Comparison of ENCODE assay signal across 9 cellular contexts in the genomic region with DNA sequence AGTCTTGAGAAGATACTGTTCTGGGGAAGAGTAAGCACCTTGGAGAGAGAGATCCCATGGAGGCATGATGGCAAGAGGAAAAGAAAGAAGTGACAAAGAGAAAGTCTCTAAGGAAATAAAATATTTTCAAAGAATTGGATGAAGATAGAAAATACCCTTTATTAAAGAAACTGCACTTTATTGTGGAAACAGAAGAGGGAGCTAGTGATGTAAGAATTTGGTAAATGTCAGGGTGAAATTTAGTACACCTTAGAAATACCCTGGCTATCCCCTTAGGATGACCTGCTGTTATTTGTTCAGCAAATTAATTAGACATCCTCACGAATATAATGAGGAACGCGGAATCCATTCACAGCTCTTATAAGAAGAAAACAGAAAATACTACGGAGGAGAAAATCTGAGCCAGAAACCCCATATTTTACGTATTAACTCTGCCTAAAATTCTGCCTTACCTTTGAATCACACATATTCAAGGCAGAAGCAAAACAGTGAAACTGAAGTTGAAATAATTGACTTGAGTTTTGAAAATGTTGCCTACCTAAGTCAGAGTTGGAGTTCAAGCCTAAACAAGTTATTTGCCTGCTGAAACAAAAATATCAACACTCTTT.
DNase-seq lines count a peak whose midpoint lies in the region; ATAC-seq and TF ChIP-seq lines count a peak whose summit lies in the region.
"Had no signal": no experiment of that assay in that cellular context is flagged by ENCODE, and none has a peak within 500 bp of the region (broad histone marks: within the 10 kb centered on the region; RNA-seq: fewer than 3 reads in every experiment).

No MANE protein-coding gene starts in this region.

- intact Hi-C loops in Caco-2 (cut with micrococcal nuclease; ENCODE audit: unreplicated experiment): loop anchor here (1.0 kb wide), 2 partner anchors 287 to 423 kb away; no protein-coding TSS in a partner anchor

- H3K4me1 Mint-ChIP-seq in Caco-2 (ENCODE audit: low read depth, unreplicated experiment): no peaks in the 10 kb centered on the region
- H3K4me1 Mint-ChIP-seq in activated CD8-positive, alpha-beta memory T cell treated with anti-CD3 and anti-CD28 coated beads, Interleukin-2, amount 10 ng/mL, durations not matched to agents 7 days and 5 days: no peaks in the 10 kb centered on the region

- no peaks in the 10 kb centered on the region for H3K36me3 Mint-ChIP-seq in Caco-2 (ENCODE audit: insufficient read depth, unreplicated experiment)
- H3K36me3 Mint-ChIP-seq in activated naive CD4-positive, alpha-beta T cell treated with anti-CD3 and anti-CD28 coated beads, Interleukin-2, amount 50 U/mL, for 72 hours: no peaks in the 10 kb centered on the region
- H3K36me3 Mint-ChIP-seq in activated CD8-positive, alpha-beta memory T cell treated with anti-CD3 and anti-CD28 coated beads, Interleukin-2, amount 10 ng/mL, durations not matched to agents 7 days and 5 days: no peaks in the 10 kb centered on the region

- no peak for ATAC-seq in activated naive CD4-positive, alpha-beta T cell treated with anti-CD3 and anti-CD28 coated beads, Interleukin-2, amount 50 U/mL, for 72 hours
- ATAC-seq in activated CD8-positive, alpha-beta memory T cell treated with anti-CD3 and anti-CD28 coated beads, Interleukin-2, amount 10 ng/mL, durations not matched to agents 7 days and 5 days: no peak

- H3K27ac Mint-ChIP-seq in Caco-2 (ENCODE audit: unreplicated experiment): no peak overlapping the region
- H3K27ac Mint-ChIP-seq in activated naive CD4-positive, alpha-beta T cell treated with anti-CD3 and anti-CD28 coated beads, Interleukin-2, amount 50 U/mL, for 72 hours: no peak overlapping the region
- no peak overlapping the region for H3K27ac Mint-ChIP-seq in activated CD8-positive, alpha-beta memory T cell treated with anti-CD3 and anti-CD28 coated beads, Interleukin-2, amount 10 ng/mL, durations not matched to agents 7 days and 5 days

- peaks cover 3% of the 10 kb centered on the region for H3K27me3 Mint-ChIP-seq in Caco-2 (ENCODE audit: insufficient read depth, unreplicated experiment)
- no peaks in the 10 kb centered on the region for H3K27me3 Mint-ChIP-seq in activated CD8-positive, alpha-beta memory T cell treated with anti-CD3 and anti-CD28 coated beads, Interleukin-2, amount 10 ng/mL, durations not matched to agents 7 days and 5 days

- H3K27me3 ChIP-seq in Caco-2 (replicated peaks; ENCODE audit: control insufficient read depth, insufficient read depth, low read length): no peaks in the 10 kb centered on the region
- no peaks in the 10 kb centered on the region for H3K27me3 ChIP-seq in HL-60 (ENCODE audit: insufficient read depth, poor library complexity, severe bottlenecking)
- no peaks in the 10 kb centered on the region for H3K27me3 ChIP-seq in adipocyte (replicated peaks; ENCODE audit: control insufficient read depth, insufficient read depth, low read length)
- H3K27me3 ChIP-seq: SJSA1 had no signal

- POLR2A ChIA-PET in Caco-2 (lab: Charles Lee): no interaction called here

- no peak overlapping the region for H3K9ac ChIP-seq in adipocyte (ENCODE audit: low read length)

- no TSS peak for BruUV-seq in Caco-2 (replicated peaks; lab: Mats Ljungman, UMichigan)

- H3K27ac ChIP-seq in HL-60 (replicated peaks): no peak overlapping the region
- H3K27ac ChIP-seq: SJSA1 had no signal

- no peaks in the 10 kb centered on the region for H3K36me3 ChIP-seq in Caco-2 (ENCODE audit: control insufficient read depth, insufficient read depth, low read length)
- no peaks in the 10 kb centered on the region for H3K36me3 ChIP-seq in adipocyte (ENCODE audit: control insufficient read depth, insufficient read depth, low read length, severe bottlenecking)
- H3K36me3 ChIP-seq: SJSA1 had no signal

- H3K4me3 ChIP-seq in Caco-2 (ENCODE audit: low read depth, low read length) (no peak overlapping the region), HL-60 (replicated peaks; ENCODE audit: insufficient read depth, low read length) (no peak overlapping the region), adipocyte (ENCODE audit: low read length) (no peak overlapping the region)
- H3K4me3 ChIP-seq: SJSA1 had no signal

- H3K9me3 ChIP-seq in Caco-2 (no peaks in the 10 kb centered on the region), adipocyte (ENCODE audit: control insufficient read depth, low read length) (peaks cover 13% of the 10 kb centered on the region)
- H3K9me3 ChIP-seq: SJSA1 had no signal

- H3K4me1 ChIP-seq in Caco-2 (no peaks in the 10 kb centered on the region), adipocyte (ENCODE audit: control insufficient read depth, insufficient read depth, low read length) (no peaks in the 10 kb centered on the region)
- H3K4me1 ChIP-seq: SJSA1 had no signal

- peaks cover 10% of the 10 kb centered on the region for H3K9me3 Mint-ChIP-seq in Caco-2 (ENCODE audit: unreplicated experiment)
- peaks cover 0 to 3% of the 10 kb centered on the region in 2 donors for H3K9me3 Mint-ChIP-seq in activated naive CD4-positive, alpha-beta T cell treated with anti-CD3 and anti-CD28 coated beads, Interleukin-2, amount 50 U/mL, for 72 hours
- H3K9me3 Mint-ChIP-seq in activated CD8-positive, alpha-beta memory T cell treated with anti-CD3 and anti-CD28 coated beads, Interleukin-2, amount 10 ng/mL, durations not matched to agents 7 days and 5 days (ENCODE audit: low read depth): no peaks in the 10 kb centered on the region

- no peak for DNase-seq in Caco-2
- no peak for DNase-seq in HL-60 (ENCODE audit: low read depth in 1 of 2, low spot score in 1 of 2)
- DNase-seq in adipocyte (ENCODE audit: low read depth): peak; percentile 73
- DNase-seq in kidney glomerular epithelial cell (lab: John Stamatoyannopoulos, UW): peak; percentile 22
- DNase-seq in activated naive CD4-positive, alpha-beta T cell treated with anti-CD3 and anti-CD28 coated beads, Interleukin-2, amount 50 U/mL, for 72 hours (ENCODE audit: low spot score in 2 of 2): no peak
- no peak for DNase-seq in activated naive CD4-positive, alpha-beta T cell treated with anti-CD3 and anti-CD28 coated beads, Interleukin-2, amount 50 U/mL, for 16 hours
- no peak for DNase-seq in activated CD8-positive, alpha-beta memory T cell treated with anti-CD3 and anti-CD28 coated beads, Interleukin-2, amount 10 ng/mL, durations not matched to agents 7 days and 5 days
- DNase-seq in stimulated activated CD4-positive, alpha-beta T cell treated with anti-CD3 and anti-CD28 coated beads, Interleukin-4, amount 100 ng/mL, for 4 hours: no peak

- peak; percentile 32 to 36 for TF ChIP-seq CTCF in Caco-2 (IDR thresholded peaks at IDR 0.05; ENCODE audit: insufficient read depth in 1 of 2, low read depth in 1 of 2, low read length in 1 of 2, severe bottlenecking in 1 of 2, unreplicated experiment in 1 of 2)
- TF ChIP-seq CTCF in HL-60 (IDR thresholded peaks at IDR 0.05; ENCODE audit: insufficient read depth, low read length): peak; percentile 7

- CTCF ChIA-PET in Caco-2 (lab: Charles Lee): no interaction called here
- CTCF ChIA-PET in activated CD8-positive, alpha-beta memory T cell treated with anti-CD3 and anti-CD28 coated beads, Interleukin-2, amount 10 ng/mL, durations not matched to agents 7 days and 5 days (lab: Charles Lee): interaction anchor here (1.4 kb wide), 1 partner anchor 290 kb away, joined by 3 read pairs; no protein-coding TSS in a partner anchor

- H3K4me3 Mint-ChIP-seq in Caco-2 (ENCODE audit: unreplicated experiment): no peak overlapping the region
- H3K4me3 Mint-ChIP-seq in activated CD8-positive, alpha-beta memory T cell treated with anti-CD3 and anti-CD28 coated beads, Interleukin-2, amount 10 ng/mL, durations not matched to agents 7 days and 5 days: no peak overlapping the region

Comparison
In these comparisons a context has a peak if more than half of its experiments do, and no peak if none do; other contexts are left out.
1. DNase-seq: peak in adipocyte (single experiment) and kidney glomerular epithelial cell (single experiment); none in Caco-2 (0 of 2), HL-60 (0 of 2), activated naive CD4-positive, alpha-beta T cell treated with anti-CD3 and anti-CD28 coated beads, Interleukin-2, amount 50 U/mL, for 72 hours (0 of 2), activated naive CD4-positive, alpha-beta T cell treated with anti-CD3 and anti-CD28 coated beads, Interleukin-2, amount 50 U/mL, for 16 hours (single experiment), activated CD8-positive, alpha-beta memory T cell treated with anti-CD3 and anti-CD28 coated beads, Interleukin-2, amount 10 ng/mL, durations not matched to agents 7 days and 5 days (single experiment) and stimulated activated CD4-positive, alpha-beta T cell treated with anti-CD3 and anti-CD28 coated beads, Interleukin-4, amount 100 ng/mL, for 4 hours (0 of 2).